Comparison of ENCODE assay signal across 14 cellular contexts in the genomic region with DNA sequence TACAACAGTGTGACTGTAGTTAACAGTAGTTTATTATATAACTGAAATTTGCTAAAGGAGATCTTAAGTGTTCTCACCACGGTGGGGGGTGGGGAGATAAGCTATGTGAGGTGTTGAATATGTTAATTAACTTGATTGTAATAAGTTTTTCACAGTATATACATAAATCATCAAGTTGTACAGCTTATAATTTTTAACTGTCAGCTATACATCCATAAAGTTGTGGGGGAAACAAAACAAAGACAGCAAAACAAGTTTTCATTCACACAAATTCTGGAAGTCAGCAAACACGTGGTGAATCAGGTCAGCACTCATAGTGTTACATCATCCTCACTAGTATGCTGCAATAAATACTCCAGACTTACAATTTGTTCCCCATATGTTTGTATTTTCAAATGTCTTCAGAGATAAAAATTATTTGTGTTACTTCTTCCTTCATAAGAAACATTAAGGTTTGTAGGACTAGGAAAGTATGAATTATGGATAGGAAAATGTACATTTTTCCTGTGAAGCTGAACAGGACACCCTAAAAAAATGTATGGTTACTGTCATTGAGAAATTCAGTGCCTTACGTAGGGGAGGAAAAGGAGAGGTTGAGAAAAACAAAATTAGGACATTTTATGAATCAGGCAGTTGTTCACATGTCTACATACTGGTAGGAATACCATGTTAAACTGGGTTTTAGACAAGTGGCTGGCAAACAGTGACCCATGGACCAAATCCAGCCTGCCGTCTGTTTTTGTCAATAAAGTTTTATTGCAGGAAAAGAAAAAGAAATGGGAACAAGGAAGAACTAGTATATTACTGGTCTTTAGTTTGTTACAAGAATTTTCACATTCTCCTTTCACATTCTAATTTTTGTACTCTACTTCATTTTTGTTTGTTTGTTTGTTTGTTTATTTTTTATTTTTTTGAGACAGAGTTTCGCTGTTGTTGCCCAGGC. TPM values are rescaled to one million over a fixed set of nuclear protein-coding genes. Genes with fewer than 3 reads are reported as not detected.
DNase-seq lines count a peak whose midpoint lies in the region; ATAC-seq and TF ChIP-seq lines count a peak whose summit lies in the region.
"Had no signal": no experiment of that assay in that cellular context is flagged by ENCODE, and none has a peak within 500 bp of the region (broad histone marks: within the 10 kb centered on the region; RNA-seq: fewer than 3 reads in every experiment).

No MANE protein-coding gene starts in this region.

- CTCF ChIA-PET in HEK293T (lab: Yijun Ruan, JAX) (no interaction called here), RWPE1 (lab: Yijun Ruan, JAX) (no interaction called here)
- CTCF ChIA-PET in activated CD4-positive, alpha-beta memory T cell treated with anti-CD3 and anti-CD28 coated beads for 36 hours (lab: Charles Lee), result interaction anchor here (1.1 to 1.2 kb wide), 3 partner anchors 14 to 378 kb away, joined by 3 to 4 read pairs (median 3); no protein-coding TSS in a partner anchor

- no peak for ATAC-seq in GM18498 (IDR thresholded peaks at IDR 0.05; ENCODE audit: unreplicated experiment)
- ATAC-seq: body of pancreas had no signal

- in situ Hi-C loops in brain microvascular endothelial cell (cut with HindIII; ENCODE audit: low pct_ligation_motif_present, low sequenced_read_pairs), result loop anchor here (25.0 kb wide), 1 partner anchor 319 kb away; no protein-coding TSS in a partner anchor

- no peaks in the 10 kb centered on the region for H3K27me3 Mint-ChIP-seq in activated CD4-positive, alpha-beta memory T cell treated with anti-CD3 and anti-CD28 coated beads for 36 hours
- H3K27me3 Mint-ChIP-seq: activated B cell treated with CpG ODN at 0.5 μM for 24 hours had no signal

- no peaks in the 10 kb centered on the region for H3K27me3 ChIP-seq in brain microvascular endothelial cell (replicated peaks)
- H3K27me3 ChIP-seq: body of pancreas, upper lobe of left lung had no signal

- H3K4me1 Mint-ChIP-seq in activated CD4-positive, alpha-beta memory T cell treated with anti-CD3 and anti-CD28 coated beads for 36 hours (ENCODE audit: low read depth), result peaks cover 39% of the 10 kb centered on the region
- H3K4me1 Mint-ChIP-seq: activated B cell treated with CpG ODN at 0.5 μM for 24 hours, neural crest cell had no signal

- POLR2A ChIA-PET in HEK293T (lab: Yijun Ruan, JAX), result no interaction called here
- POLR2A ChIA-PET in activated CD4-positive, alpha-beta memory T cell treated with anti-CD3 and anti-CD28 coated beads for 36 hours (lab: Charles Lee), result no interaction called here
- POLR2A ChIA-PET in RWPE1 (lab: Yijun Ruan, JAX; ENCODE audit: low non-redundant PET), result no interaction called here

- intact Hi-C loops in activated CD4-positive, alpha-beta memory T cell treated with anti-CD3 and anti-CD28 coated beads for 36 hours (cut with micrococcal nuclease), result no loop called here

- no peak overlapping the region for H3K27ac ChIP-seq in RWPE1
- H3K27ac ChIP-seq in brain microvascular endothelial cell, result no peak overlapping the region
- H3K27ac ChIP-seq: body of pancreas had no signal

- TF ChIP-seq CTCF in AG10803 (conservative IDR thresholded peaks at IDR 0.05; ENCODE audit: low read length), result no peak
- no peak for TF ChIP-seq CTCF in fibroblast of villous mesenchyme (IDR thresholded peaks at IDR 0.05; ENCODE audit: insufficient read depth, low read depth, low read length)
- no peak for TF ChIP-seq CTCF in RWPE1 (conservative IDR thresholded peaks at IDR 0.05; ENCODE audit: low read depth)
- no peak for TF ChIP-seq CTCF in brain microvascular endothelial cell (IDR thresholded peaks at IDR 0.05; ENCODE audit: low read depth, low read length, missing control alignments)

- H3K36me3 ChIP-seq in brain microvascular endothelial cell (replicated peaks), result peaks cover 32% of the 10 kb centered on the region

- peak overlapping the region; percentile 81 for H3K27ac Mint-ChIP-seq in activated CD4-positive, alpha-beta memory T cell treated with anti-CD3 and anti-CD28 coated beads for 36 hours
- H3K27ac Mint-ChIP-seq: activated B cell treated with CpG ODN at 0.5 μM for 24 hours had no signal

- no peak overlapping the region for H3K4me3 Mint-ChIP-seq in activated CD4-positive, alpha-beta memory T cell treated with anti-CD3 and anti-CD28 coated beads for 36 hours
- H3K4me3 Mint-ChIP-seq: activated B cell treated with CpG ODN at 0.5 μM for 24 hours, neural crest cell had no signal

- peak; percentile 66 for DNase-seq in AG10803 (ENCODE audit: low read depth)
- no peak for DNase-seq in HEK293T (ENCODE audit: extremely low spot score)
- DNase-seq in activated CD4-positive, alpha-beta memory T cell treated with anti-CD3 and anti-CD28 coated beads for 36 hours, result no peak
- peak; percentile 78 for DNase-seq in fibroblast of villous mesenchyme (ENCODE audit: low read depth)
- no peak for DNase-seq in RWPE1 (ENCODE audit: low spot score)
- no peak for DNase-seq in NCI-H2029 treated with DMSO at 0.1 percent for 48 hours (lab: John Stamatoyannopoulos, UW)
- DNase-seq in brain microvascular endothelial cell, result no peak
- DNase-seq: activated B cell treated with CpG ODN at 0.5 μM for 24 hours; body of pancreas; NCI-H526 treated with DMSO at 0.1 percent for 48 hours; stimulated activated CD4-positive, alpha-beta T cell treated with anti-CD3 and anti-CD28 coated beads, Interleukin-1b, Interleukin-23, amount 100 ng/mL, for 48 hours; upper lobe of left lung had no signal

- H3K9me3 Mint-ChIP-seq in activated CD4-positive, alpha-beta memory T cell treated with anti-CD3 and anti-CD28 coated beads for 36 hours, result no peaks in the 10 kb centered on the region
- H3K9me3 Mint-ChIP-seq: activated B cell treated with CpG ODN at 0.5 μM for 24 hours, neural crest cell had no signal

- H3K36me3 Mint-ChIP-seq in activated CD4-positive, alpha-beta memory T cell treated with anti-CD3 and anti-CD28 coated beads for 36 hours, result peaks cover 65% of the 10 kb centered on the region

- no peak overlapping the region for H3K4me3 ChIP-seq in AG10803 (ENCODE audit: low read length)
- no peak overlapping the region for H3K4me3 ChIP-seq in fibroblast of villous mesenchyme (ENCODE audit: low read depth, low read length)
- H3K4me3 ChIP-seq in brain microvascular endothelial cell (ENCODE audit: low read depth, low read length), result no peak overlapping the region
- H3K4me3 ChIP-seq: body of pancreas, upper lobe of left lung had no signal

TF ChIP-seq in HEK293T, 16 proteins besides CTCF, POLR2A, EP300 and RAD21:
- no peak for TF ChIP-seq SUZ12 (IDR thresholded peaks at IDR 0.05)
- TF ChIP-seq LEF1 (IDR thresholded peaks at IDR 0.05; ENCODE audit: borderline replicate concordance), result no peak
- TF ChIP-seq, protein P1, sequence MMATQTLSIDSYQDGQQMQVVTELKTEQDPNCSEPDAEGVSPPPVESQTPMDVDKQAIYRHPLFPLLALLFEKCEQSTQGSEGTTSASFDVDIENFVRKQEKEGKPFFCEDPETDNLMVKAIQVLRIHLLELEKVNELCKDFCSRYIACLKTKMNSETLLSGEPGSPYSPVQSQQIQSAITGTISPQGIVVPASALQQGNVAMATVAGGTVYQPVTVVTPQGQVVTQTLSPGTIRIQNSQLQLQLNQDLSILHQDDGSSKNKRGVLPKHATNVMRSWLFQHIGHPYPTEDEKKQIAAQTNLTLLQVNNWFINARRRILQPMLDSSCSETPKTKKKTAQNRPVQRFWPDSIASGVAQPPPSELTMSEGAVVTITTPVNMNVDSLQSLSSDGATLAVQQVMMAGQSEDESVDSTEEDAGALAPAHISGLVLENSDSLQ (IDR thresholded peaks at IDR 0.05), result peak; percentile 36; the same call in 1 of the 2 replicates
- peak; percentile 42; the same call in 1 of the 2 replicates for TF ChIP-seq ZNF384 (IDR thresholded peaks at IDR 0.05)

RNA-seq across cellular contexts. Expression of gene SUMO4, which starts 6.0 kb away (rescaled TPM):
- 1 to 10 TPM; 4.8 to 5.8 TPM for total RNA-seq in activated CD4-positive, alpha-beta memory T cell treated with anti-CD3 and anti-CD28 coated beads for 36 hours
- total RNA-seq in fibroblast of villous mesenchyme, result 2.6 TPM in 2 replicates

Comparison
In these comparisons a context has a peak if more than half of its experiments do, and no peak if none do; other contexts are left out.
1. DNase-seq: peak in AG10803 (single experiment) and fibroblast of villous mesenchyme (single experiment); none in HEK293T (single experiment), activated CD4-positive, alpha-beta memory T cell treated with anti-CD3 and anti-CD28 coated beads for 36 hours (single experiment), RWPE1 (single experiment), NCI-H2029 treated with DMSO at 0.1 percent for 48 hours (single experiment) and brain microvascular endothelial cell (single experiment).